Comparison of ENCODE assay signal across 8 cellular contexts in genomic region chr11:88174627-88175003, GRCh38. TPM values are rescaled to one million over a fixed set of nuclear protein-coding genes. Genes with fewer than 3 reads are reported as not detected.
DNase-seq lines count a peak whose midpoint lies in the region; ATAC-seq, FAIRE-seq and TF ChIP-seq lines count a peak whose summit lies in the region.

No MANE protein-coding gene starts in this region.

- no peaks in the 10 kb centered on the region for H3K36me3 Mint-ChIP-seq in CD14-positive monocyte

- no peaks in the 10 kb centered on the region for H3K36me3 ChIP-seq in mucosa of rectum (ENCODE audit: control insufficient read depth in 2 of 2, insufficient read depth in 2 of 2, low read length in 2 of 2)

- H3K9me3 ChIP-seq in mucosa of rectum (ENCODE audit: control insufficient read depth in 2 of 2, low read length in 2 of 2) = no peaks in the 10 kb centered on the region

- H3K27ac ChIP-seq in mucosa of rectum (ENCODE audit: low read depth in 2 of 2, low read length in 2 of 2) = peak overlapping the region in 1 of 2 donors; percentile 53

- no peaks in the 10 kb centered on the region for H3K9me3 Mint-ChIP-seq in CD14-positive monocyte
- no peaks in the 10 kb centered on the region for H3K9me3 Mint-ChIP-seq in stimulated activated naive CD8-positive, alpha-beta T cell treated with anti-CD3 and anti-CD28 coated beads, Interleukin-15, amount 100 ng/mL, for 72 hours

- TF ChIP-seq CTCF in CD14-positive monocyte (IDR thresholded peaks at IDR 0.05) = no peak
- TF ChIP-seq CTCF in epithelial cell of esophagus (IDR thresholded peaks at IDR 0.05; ENCODE audit: insufficient read depth, low read depth, low read length, missing control alignments) = no peak

- H3K4me1 ChIP-seq in mucosa of rectum (ENCODE audit: control insufficient read depth in 2 of 2, insufficient read depth in 2 of 2, low read length in 2 of 2) = peaks cover 4% of the 10 kb centered on the region in 2 donors

- peak overlapping the region; percentile 10 to 42 for H3K9ac ChIP-seq in mucosa of rectum (ENCODE audit: low read depth in 1 of 2, low read length in 2 of 2)

- peak overlapping the region; percentile 84 to 93 for H3K4me3 Mint-ChIP-seq in CD14-positive monocyte
- peak overlapping the region; percentile 84 to 89 for H3K4me3 Mint-ChIP-seq in stimulated activated naive CD8-positive, alpha-beta T cell treated with anti-CD3 and anti-CD28 coated beads, Interleukin-15, amount 100 ng/mL, for 72 hours

- intact Hi-C loops in CD14-positive monocyte (cut with micrococcal nuclease) = no loop called here

- H3K4me1 Mint-ChIP-seq in CD14-positive monocyte = peaks cover 17% of the 10 kb centered on the region
- H3K4me1 Mint-ChIP-seq in stimulated activated naive CD8-positive, alpha-beta T cell treated with anti-CD3 and anti-CD28 coated beads, Interleukin-15, amount 100 ng/mL, for 72 hours = peaks cover 67% of the 10 kb centered on the region

- peaks cover 3 to 11% (median 8%) of the 10 kb centered on the region in 3 donors for H3K27me3 Mint-ChIP-seq in CD14-positive monocyte (ENCODE audit: low read depth in 3 of 3)
- no peaks in the 10 kb centered on the region for H3K27me3 Mint-ChIP-seq in stimulated activated naive CD8-positive, alpha-beta T cell treated with anti-CD3 and anti-CD28 coated beads, Interleukin-15, amount 100 ng/mL, for 72 hours

- no peaks in the 10 kb centered on the region for H3K27me3 ChIP-seq in mucosa of rectum (ENCODE audit: control insufficient read depth in 2 of 2, insufficient read depth in 2 of 2, low read length in 2 of 2)

- H3K4me3 ChIP-seq in epithelial cell of esophagus (ENCODE audit: low read length) = peak overlapping the region; percentile 71
- peak overlapping the region; percentile 72 to 75 for H3K4me3 ChIP-seq in mucosa of rectum (ENCODE audit: low read length in 2 of 2)

- ATAC-seq in HG03439 (IDR thresholded peaks at IDR 0.05; ENCODE audit: unreplicated experiment) = peak; percentile 61
- ATAC-seq in stimulated activated naive CD8-positive, alpha-beta T cell treated with anti-CD3 and anti-CD28 coated beads, Interleukin-15, amount 100 ng/mL, for 72 hours = peak; percentile 67

- FAIRE-seq in HTR-8/SVneo (lab: Jason Lieb, UNC) = no peak

- no peak overlapping the region for H3K27ac Mint-ChIP-seq in CD14-positive monocyte
- peak overlapping the region; percentile 94 to 96 for H3K27ac Mint-ChIP-seq in stimulated activated naive CD8-positive, alpha-beta T cell treated with anti-CD3 and anti-CD28 coated beads, Interleukin-15, amount 100 ng/mL, for 72 hours

- DNase-seq in CD14-positive monocyte (ENCODE audit: low spot score) (no peak), GM19238 (ENCODE audit: insufficient read length, low spot score) (peak; percentile 3), epithelial cell of esophagus (ENCODE audit: low read depth) (peak; percentile 96), HTR-8/SVneo (ENCODE audit: insufficient read length, low spot score) (no peak)
- peak; percentile 65 to 72 for DNase-seq in activated CD4-positive, alpha-beta T cell treated with anti-CD3 and anti-CD28 coated beads, Interleukin-2, amount 50 U/mL, for 48 hours
- DNase-seq in stimulated activated naive CD8-positive, alpha-beta T cell treated with anti-CD3 and anti-CD28 coated beads, Interleukin-15, amount 100 ng/mL, for 72 hours = peak; percentile 58 to 63

RNA-seq across cellular contexts. Expression of gene RAB38, which starts 0.6 kb away (rescaled TPM):
- polyA plus RNA-seq in CD14-positive monocyte = 1 to 10 TPM in 1 of 2 donors, under 1 TPM in 1; 0.25 to 1.3 TPM

Comparison
In these comparisons a context has a peak if more than half of its experiments do, and no peak if none do; other contexts are left out.
1. DNase-seq: peak in GM19238 (single experiment), activated CD4-positive, alpha-beta T cell treated with anti-CD3 and anti-CD28 coated beads, Interleukin-2, amount 50 U/mL, for 48 hours (2 of 2), epithelial cell of esophagus (single experiment) and stimulated activated naive CD8-positive, alpha-beta T cell treated with anti-CD3 and anti-CD28 coated beads, Interleukin-15, amount 100 ng/mL, for 72 hours (2 of 2); none in CD14-positive monocyte (single experiment) and HTR-8/SVneo (single experiment).
2. H3K27ac Mint-ChIP-seq: peak in stimulated activated naive CD8-positive, alpha-beta T cell treated with anti-CD3 and anti-CD28 coated beads, Interleukin-15, amount 100 ng/mL, for 72 hours (2 of 2); none in CD14-positive monocyte (0 of 7).